8 cellular contexts compared by ENCODE assay signal in genomic region chr14:24271834-24272263, GRCh38. TPM values are rescaled to one million over a fixed set of nuclear protein-coding genes. Genes with fewer than 3 reads are reported as not detected.
DNase-seq lines count a peak whose midpoint lies in the region.

No MANE protein-coding gene starts in this region.

- no peaks in the 10 kb centered on the region; the same call in 1 of the 2 replicates for H3K4me1 ChIP-seq in iPS-20b (ENCODE audit: insufficient read depth, low read length)
- H3K4me1 ChIP-seq in stomach smooth muscle (ENCODE audit: control insufficient read depth, insufficient read depth, low read length): peaks cover 9% of the 10 kb centered on the region

- H3K4me3 Mint-ChIP-seq in T-helper 1 cell treated with Interleukin-12 subunit alpha and Interleukin-12 subunit beta and Interleukin-4 antibody, amounts not matched to agents 30 μg/mL and 1 μg/mL, for 36 hours: peak overlapping the region; percentile 93
- peak overlapping the region; percentile 87 for H3K4me3 Mint-ChIP-seq in activated naive CD8-positive, alpha-beta T cell treated with anti-CD3 and anti-CD28 coated beads for 36 hours

- DNase-seq in T-helper 1 cell: no peak
- DNase-seq in activated naive CD8-positive, alpha-beta T cell treated with anti-CD3 and anti-CD28 coated beads for 36 hours: no peak
- DNase-seq in SKM-1 treated with dmso at 0.1 percent for 144 hours (lab: John Stamatoyannopoulos, UW; ENCODE audit: unreplicated experiment): no peak
- no peak for DNase-seq in GF-D8 (lab: John Stamatoyannopoulos, UW)
- no peak for DNase-seq in NCI-H1930 (lab: John Stamatoyannopoulos, UW)

- H3K27me3 ChIP-seq in iPS-20b (ENCODE audit: insufficient read depth, low read length) (no peaks in the 10 kb centered on the region), stomach smooth muscle (ENCODE audit: control insufficient read depth in 1 of 2, insufficient read depth in 2 of 2, low read length in 2 of 2) (no peaks in the 10 kb centered on the region)

- H3K36me3 Mint-ChIP-seq in T-helper 1 cell treated with Interleukin-12 subunit alpha and Interleukin-12 subunit beta and Interleukin-4 antibody, amounts not matched to agents 30 μg/mL and 1 μg/mL, for 36 hours (ENCODE audit: low read depth): peaks cover 15% of the 10 kb centered on the region
- H3K36me3 Mint-ChIP-seq in activated naive CD8-positive, alpha-beta T cell treated with anti-CD3 and anti-CD28 coated beads for 36 hours: peaks cover 8% of the 10 kb centered on the region

- no peaks in the 10 kb centered on the region for H3K27me3 Mint-ChIP-seq in T-helper 1 cell treated with Interleukin-12 subunit alpha and Interleukin-12 subunit beta and Interleukin-4 antibody, amounts not matched to agents 30 μg/mL and 1 μg/mL, for 36 hours (ENCODE audit: low read depth)
- no peaks in the 10 kb centered on the region for H3K27me3 Mint-ChIP-seq in activated naive CD8-positive, alpha-beta T cell treated with anti-CD3 and anti-CD28 coated beads for 36 hours

- peak overlapping the region; percentile 96; the same call in 1 of the 2 replicates for H3K9ac ChIP-seq in iPS-20b (ENCODE audit: low read depth, low read length)
- H3K9ac ChIP-seq in stomach smooth muscle (ENCODE audit: low read length in 2 of 2): peak overlapping the region; percentile 96 to 97

- H3K36me3 ChIP-seq in iPS-20b (ENCODE audit: insufficient read depth, low read depth, low read length): no peaks in the 10 kb centered on the region
- H3K36me3 ChIP-seq in stomach smooth muscle (ENCODE audit: control insufficient read depth in 2 of 2, insufficient read depth in 2 of 2, low read length in 2 of 2): peaks cover 4 to 7% of the 10 kb centered on the region in 2 donors

- no peaks in the 10 kb centered on the region for H3K9me3 Mint-ChIP-seq in T-helper 1 cell treated with Interleukin-12 subunit alpha and Interleukin-12 subunit beta and Interleukin-4 antibody, amounts not matched to agents 30 μg/mL and 1 μg/mL, for 36 hours
- H3K9me3 Mint-ChIP-seq in activated naive CD8-positive, alpha-beta T cell treated with anti-CD3 and anti-CD28 coated beads for 36 hours: no peaks in the 10 kb centered on the region

- H3K27ac Mint-ChIP-seq in T-helper 1 cell treated with Interleukin-12 subunit alpha and Interleukin-12 subunit beta and Interleukin-4 antibody, amounts not matched to agents 30 μg/mL and 1 μg/mL, for 36 hours: peak overlapping the region; percentile 96
- H3K27ac Mint-ChIP-seq in activated naive CD8-positive, alpha-beta T cell treated with anti-CD3 and anti-CD28 coated beads for 36 hours: peak overlapping the region; percentile 97

- H3K27ac ChIP-seq in iPS-20b (ENCODE audit: low read length): no peak overlapping the region
- peak overlapping the region; percentile 94 for H3K27ac ChIP-seq in stomach smooth muscle (ENCODE audit: low read length)

- H3K4me3 ChIP-seq in iPS-20b (ENCODE audit: low read length) (peak overlapping the region; percentile 86), stomach smooth muscle (ENCODE audit: low read length in 2 of 2) (peak overlapping the region; percentile 65 to 94)

- H3K9me3 ChIP-seq in iPS-20b (ENCODE audit: insufficient read depth, low read depth, low read length): no peaks in the 10 kb centered on the region
- H3K9me3 ChIP-seq in stomach smooth muscle (ENCODE audit: control insufficient read depth in 2 of 2, low read length in 2 of 2): no peaks in the 10 kb centered on the region

- peaks cover 40% of the 10 kb centered on the region for H3K4me1 Mint-ChIP-seq in T-helper 1 cell treated with Interleukin-12 subunit alpha and Interleukin-12 subunit beta and Interleukin-4 antibody, amounts not matched to agents 30 μg/mL and 1 μg/mL, for 36 hours (ENCODE audit: low read depth)
- peaks cover 42% of the 10 kb centered on the region for H3K4me1 Mint-ChIP-seq in activated naive CD8-positive, alpha-beta T cell treated with anti-CD3 and anti-CD28 coated beads for 36 hours

RNA-seq across cellular contexts. Expression of gene RABGGTA, which starts 0.5 kb away (rescaled TPM):
- 10 to 100 TPM; 34.5 to 36.1 TPM for total RNA-seq in activated naive CD8-positive, alpha-beta T cell treated with anti-CD3 and anti-CD28 coated beads for 36 hours

RNA-seq across cellular contexts. Expression of gene TGM1, which starts 8.9 kb away (rescaled TPM):
- total RNA-seq in activated naive CD8-positive, alpha-beta T cell treated with anti-CD3 and anti-CD28 coated beads for 36 hours: 1 to 10 TPM; 2.6 to 3.3 TPM

RNA-seq across cellular contexts. Expression of gene DHRS1, which starts 27.7 kb away (rescaled TPM):
- 1 to 10 TPM; 7.4 to 8.6 TPM for total RNA-seq in activated naive CD8-positive, alpha-beta T cell treated with anti-CD3 and anti-CD28 coated beads for 36 hours

RNA-seq across cellular contexts. Expression of gene NOP9, which starts 27.8 kb away (rescaled TPM):
- total RNA-seq in activated naive CD8-positive, alpha-beta T cell treated with anti-CD3 and anti-CD28 coated beads for 36 hours: 10 to 100 TPM; 40.9 to 45.0 TPM

RNA-seq across cellular contexts. Expression of gene TINF2, which starts 29.4 kb away (rescaled TPM):
- 10 to 100 TPM; 68.2 to 71.1 TPM for total RNA-seq in activated naive CD8-positive, alpha-beta T cell treated with anti-CD3 and anti-CD28 coated beads for 36 hours
